In the genomic region with DNA sequence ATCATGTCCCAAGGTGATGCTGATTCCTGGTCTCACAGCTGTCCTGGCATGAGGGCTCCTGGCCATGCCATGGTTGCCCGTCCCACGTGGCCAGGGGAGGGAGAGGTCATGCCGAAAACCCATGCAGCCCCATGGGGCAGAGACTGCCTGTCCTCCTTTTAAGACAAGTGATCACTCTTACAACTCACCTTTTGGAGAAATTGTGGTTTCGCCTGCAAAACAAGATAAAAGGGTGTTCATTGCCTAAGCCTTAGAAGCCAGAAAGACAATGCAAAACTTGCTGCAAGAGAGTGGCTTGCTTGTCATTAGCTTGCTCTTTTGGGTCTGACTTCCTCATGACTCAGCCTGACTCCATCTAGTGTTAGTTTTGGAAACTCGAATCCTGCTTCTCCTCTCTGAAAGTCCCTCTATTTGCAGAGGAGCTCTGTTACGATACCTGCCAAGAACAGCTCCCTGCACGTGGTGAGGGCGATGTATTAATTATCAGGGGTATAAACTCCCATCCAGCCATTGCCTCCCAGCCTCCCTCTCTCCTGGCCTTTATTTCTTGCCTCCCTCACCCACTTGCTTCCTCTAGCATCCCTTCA, we compare ENCODE assay signal across 1 cellular context.
TF ChIP-seq lines count a peak whose summit lies in the region.

No MANE protein-coding gene starts in this region.

TF ChIP-seq in K562, 482 proteins besides CTCF, POLR2A, EP300 and RAD21 (continued from another document and continues in another):
- TF ChIP-seq, protein P1, sequence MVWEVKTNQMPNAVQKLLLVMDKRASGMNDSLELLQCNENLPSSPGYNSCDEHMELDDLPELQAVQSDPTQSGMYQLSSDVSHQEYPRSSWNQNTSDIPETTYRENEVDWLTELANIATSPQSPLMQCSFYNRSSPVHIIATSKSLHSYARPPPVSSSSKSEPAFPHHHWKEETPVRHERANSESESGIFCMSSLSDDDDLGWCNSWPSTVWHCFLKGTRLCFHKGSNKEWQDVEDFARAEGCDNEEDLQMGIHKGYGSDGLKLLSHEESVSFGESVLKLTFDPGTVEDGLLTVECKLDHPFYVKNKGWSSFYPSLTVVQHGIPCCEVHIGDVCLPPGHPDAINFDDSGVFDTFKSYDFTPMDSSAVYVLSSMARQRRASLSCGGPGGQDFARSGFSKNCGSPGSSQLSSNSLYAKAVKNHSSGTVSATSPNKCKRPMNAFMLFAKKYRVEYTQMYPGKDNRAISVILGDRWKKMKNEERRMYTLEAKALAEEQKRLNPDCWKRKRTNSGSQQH (CRISPR knock-in tag; IDR thresholded peaks at IDR 0.05), result no peak
- TF ChIP-seq, protein P2, sequence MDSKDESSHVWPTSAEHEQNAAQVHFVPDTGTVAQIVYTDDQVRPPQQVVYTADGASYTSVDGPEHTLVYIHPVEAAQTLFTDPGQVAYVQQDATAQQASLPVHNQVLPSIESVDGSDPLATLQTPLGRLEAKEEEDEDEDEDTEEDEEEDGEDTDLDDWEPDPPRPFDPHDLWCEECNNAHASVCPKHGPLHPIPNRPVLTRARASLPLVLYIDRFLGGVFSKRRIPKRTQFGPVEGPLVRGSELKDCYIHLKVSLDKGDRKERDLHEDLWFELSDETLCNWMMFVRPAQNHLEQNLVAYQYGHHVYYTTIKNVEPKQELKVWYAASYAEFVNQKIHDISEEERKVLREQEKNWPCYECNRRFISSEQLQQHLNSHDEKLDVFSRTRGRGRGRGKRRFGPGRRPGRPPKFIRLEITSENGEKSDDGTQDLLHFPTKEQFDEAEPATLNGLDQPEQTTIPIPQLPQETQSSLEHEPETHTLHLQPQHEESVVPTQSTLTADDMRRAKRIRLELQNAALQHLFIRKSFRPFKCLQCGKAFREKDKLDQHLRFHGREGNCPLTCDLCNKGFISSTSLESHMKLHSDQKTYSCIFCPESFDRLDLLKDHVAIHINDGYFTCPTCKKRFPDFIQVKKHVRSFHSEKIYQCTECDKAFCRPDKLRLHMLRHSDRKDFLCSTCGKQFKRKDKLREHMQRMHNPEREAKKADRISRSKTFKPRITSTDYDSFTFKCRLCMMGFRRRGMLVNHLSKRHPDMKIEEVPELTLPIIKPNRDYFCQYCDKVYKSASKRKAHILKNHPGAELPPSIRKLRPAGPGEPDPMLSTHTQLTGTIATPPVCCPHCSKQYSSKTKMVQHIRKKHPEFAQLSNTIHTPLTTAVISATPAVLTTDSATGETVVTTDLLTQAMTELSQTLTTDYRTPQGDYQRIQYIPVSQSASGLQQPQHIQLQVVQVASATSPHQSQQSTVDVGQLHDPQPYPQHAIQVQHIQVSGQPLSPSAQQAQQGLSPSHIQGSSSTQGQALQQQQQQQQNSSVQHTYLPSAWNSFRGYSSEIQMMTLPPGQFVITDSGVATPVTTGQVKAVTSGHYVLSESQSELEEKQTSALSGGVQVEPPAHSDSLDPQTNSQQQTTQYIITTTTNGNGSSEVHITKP (IDR thresholded peaks at IDR 0.05; ENCODE audit: partially characterized antibody), result peak; percentile 71
- no peak for TF ChIP-seq ZFP30 (CRISPR knock-in tag; IDR thresholded peaks at IDR 0.05; ENCODE audit: borderline replicate concordance)
- no peak for TF ChIP-seq NR2C1 (IDR thresholded peaks at IDR 0.05)
- TF ChIP-seq NR2C1 (tag; IDR thresholded peaks at IDR 0.05), result no peak
- TF ChIP-seq ZNF212 (CRISPR knock-in tag; IDR thresholded peaks at IDR 0.05), result no peak
- TF ChIP-seq ZNF507 (tag; conservative IDR thresholded peaks at IDR 0.05), result no peak
- TF ChIP-seq ZC3H8 (IDR thresholded peaks at IDR 0.05), result no peak
- TF ChIP-seq ATF1 (CRISPR knock-in tag; IDR thresholded peaks at IDR 0.05), result no peak
- TF ChIP-seq ATF1 (tag; IDR thresholded peaks at IDR 0.05), result peak; percentile 44
- TF ChIP-seq RBM17 (IDR thresholded peaks at IDR 0.05; ENCODE audit: borderline replicate concordance, low read depth, low read length), result no peak
- TF ChIP-seq NFRKB (IDR thresholded peaks at IDR 0.05; ENCODE audit: low read depth), result no peak; the same call in 1 of the 2 replicates
- peak in 1 of 3 experiments; percentile 16 for TF ChIP-seq YY1 (IDR thresholded peaks at IDR 0.05; ENCODE audit: borderline replicate concordance in 1 of 3, control insufficient read depth in 1 of 3, extremely low read depth in 1 of 3, insufficient read depth in 3 of 3, insufficient read length in 1 of 3, insufficient replicate concordance in 2 of 3, low read depth in 1 of 3, low read length in 2 of 3)
- no peak for TF ChIP-seq GABPA (tag; conservative IDR thresholded peaks at IDR 0.05; ENCODE audit: low read depth)
- no peak for TF ChIP-seq ZNF274 (IDR thresholded peaks at IDR 0.05; ENCODE audit: borderline replicate concordance, low read depth, low read length)
- TF ChIP-seq, protein P3, sequence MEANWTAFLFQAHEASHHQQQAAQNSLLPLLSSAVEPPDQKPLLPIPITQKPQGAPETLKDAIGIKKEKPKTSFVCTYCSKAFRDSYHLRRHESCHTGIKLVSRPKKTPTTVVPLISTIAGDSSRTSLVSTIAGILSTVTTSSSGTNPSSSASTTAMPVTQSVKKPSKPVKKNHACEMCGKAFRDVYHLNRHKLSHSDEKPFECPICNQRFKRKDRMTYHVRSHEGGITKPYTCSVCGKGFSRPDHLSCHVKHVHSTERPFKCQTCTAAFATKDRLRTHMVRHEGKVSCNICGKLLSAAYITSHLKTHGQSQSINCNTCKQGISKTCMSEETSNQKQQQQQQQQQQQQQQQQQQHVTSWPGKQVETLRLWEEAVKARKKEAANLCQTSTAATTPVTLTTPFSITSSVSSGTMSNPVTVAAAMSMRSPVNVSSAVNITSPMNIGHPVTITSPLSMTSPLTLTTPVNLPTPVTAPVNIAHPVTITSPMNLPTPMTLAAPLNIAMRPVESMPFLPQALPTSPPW (CRISPR knock-in tag; IDR thresholded peaks at IDR 0.05), result no peak
- TF ChIP-seq, protein P4, sequence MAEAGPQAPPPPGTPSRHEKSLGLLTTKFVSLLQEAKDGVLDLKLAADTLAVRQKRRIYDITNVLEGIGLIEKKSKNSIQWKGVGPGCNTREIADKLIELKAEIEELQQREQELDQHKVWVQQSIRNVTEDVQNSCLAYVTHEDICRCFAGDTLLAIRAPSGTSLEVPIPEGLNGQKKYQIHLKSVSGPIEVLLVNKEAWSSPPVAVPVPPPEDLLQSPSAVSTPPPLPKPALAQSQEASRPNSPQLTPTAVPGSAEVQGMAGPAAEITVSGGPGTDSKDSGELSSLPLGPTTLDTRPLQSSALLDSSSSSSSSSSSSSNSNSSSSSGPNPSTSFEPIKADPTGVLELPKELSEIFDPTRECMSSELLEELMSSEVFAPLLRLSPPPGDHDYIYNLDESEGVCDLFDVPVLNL (CRISPR knock-in tag; IDR thresholded peaks at IDR 0.05; ENCODE audit: low read depth), result no peak
- no peak for TF ChIP-seq NR1H2 (CRISPR knock-in tag; IDR thresholded peaks at IDR 0.05)
- TF ChIP-seq, protein P5, sequence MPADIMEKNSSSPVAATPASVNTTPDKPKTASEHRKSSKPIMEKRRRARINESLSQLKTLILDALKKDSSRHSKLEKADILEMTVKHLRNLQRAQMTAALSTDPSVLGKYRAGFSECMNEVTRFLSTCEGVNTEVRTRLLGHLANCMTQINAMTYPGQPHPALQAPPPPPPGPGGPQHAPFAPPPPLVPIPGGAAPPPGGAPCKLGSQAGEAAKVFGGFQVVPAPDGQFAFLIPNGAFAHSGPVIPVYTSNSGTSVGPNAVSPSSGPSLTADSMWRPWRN (IDR thresholded peaks at IDR 0.05; ENCODE audit: low read depth), result no peak
- TF ChIP-seq ZNF778 (CRISPR knock-in tag; IDR thresholded peaks at IDR 0.05), result no peak
- no peak for TF ChIP-seq ZNF41 (CRISPR knock-in tag; conservative IDR thresholded peaks at IDR 0.05)
- no peak for TF ChIP-seq ADNP (tag; IDR thresholded peaks at IDR 0.05)
- no peak for TF ChIP-seq PHF21A (IDR thresholded peaks at IDR 0.05; ENCODE audit: borderline replicate concordance, low read depth)
- peak; percentile 92 for TF ChIP-seq TEAD4 (IDR thresholded peaks at IDR 0.05; ENCODE audit: low read length)
- no peak for TF ChIP-seq TEAD4 (CRISPR knock-in tag; IDR thresholded peaks at IDR 0.05; ENCODE audit: borderline replicate concordance)
- peak; percentile 74 for TF ChIP-seq ATF7 (IDR thresholded peaks at IDR 0.05)
- TF ChIP-seq TEAD2 (tag; IDR thresholded peaks at IDR 0.05), result no peak
- TF ChIP-seq, protein P6, sequence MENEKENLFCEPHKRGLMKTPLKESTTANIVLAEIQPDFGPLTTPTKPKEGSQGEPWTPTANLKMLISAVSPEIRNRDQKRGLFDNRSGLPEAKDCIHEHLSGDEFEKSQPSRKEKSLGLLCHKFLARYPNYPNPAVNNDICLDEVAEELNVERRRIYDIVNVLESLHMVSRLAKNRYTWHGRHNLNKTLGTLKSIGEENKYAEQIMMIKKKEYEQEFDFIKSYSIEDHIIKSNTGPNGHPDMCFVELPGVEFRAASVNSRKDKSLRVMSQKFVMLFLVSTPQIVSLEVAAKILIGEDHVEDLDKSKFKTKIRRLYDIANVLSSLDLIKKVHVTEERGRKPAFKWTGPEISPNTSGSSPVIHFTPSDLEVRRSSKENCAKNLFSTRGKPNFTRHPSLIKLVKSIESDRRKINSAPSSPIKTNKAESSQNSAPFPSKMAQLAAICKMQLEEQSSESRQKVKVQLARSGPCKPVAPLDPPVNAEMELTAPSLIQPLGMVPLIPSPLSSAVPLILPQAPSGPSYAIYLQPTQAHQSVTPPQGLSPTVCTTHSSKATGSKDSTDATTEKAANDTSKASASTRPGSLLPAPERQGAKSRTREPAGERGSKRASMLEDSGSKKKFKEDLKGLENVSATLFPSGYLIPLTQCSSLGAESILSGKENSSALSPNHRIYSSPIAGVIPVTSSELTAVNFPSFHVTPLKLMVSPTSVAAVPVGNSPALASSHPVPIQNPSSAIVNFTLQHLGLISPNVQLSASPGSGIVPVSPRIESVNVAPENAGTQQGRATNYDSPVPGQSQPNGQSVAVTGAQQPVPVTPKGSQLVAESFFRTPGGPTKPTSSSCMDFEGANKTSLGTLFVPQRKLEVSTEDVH (IDR thresholded peaks at IDR 0.05; ENCODE audit: low read depth, partially characterized antibody), result no peak
- no peak for TF ChIP-seq HDAC8 (tag; IDR thresholded peaks at IDR 0.05)
- no peak for TF ChIP-seq ZNF551 (CRISPR knock-in tag; IDR thresholded peaks at IDR 0.05)
- peak; percentile 55 for TF ChIP-seq CCNT2 (IDR thresholded peaks at IDR 0.05; ENCODE audit: borderline replicate concordance, extremely low read depth, insufficient read length, low read depth, low read length)
- TF ChIP-seq ZNF124 (CRISPR knock-in tag; IDR thresholded peaks at IDR 0.05), result no peak
- no peak for TF ChIP-seq TGIF2 (CRISPR knock-in tag; IDR thresholded peaks at IDR 0.05)
- peak; percentile 39 for TF ChIP-seq BRD9 (IDR thresholded peaks at IDR 0.05; ENCODE audit: low read depth, partially characterized antibody)
- TF ChIP-seq, protein P7, sequence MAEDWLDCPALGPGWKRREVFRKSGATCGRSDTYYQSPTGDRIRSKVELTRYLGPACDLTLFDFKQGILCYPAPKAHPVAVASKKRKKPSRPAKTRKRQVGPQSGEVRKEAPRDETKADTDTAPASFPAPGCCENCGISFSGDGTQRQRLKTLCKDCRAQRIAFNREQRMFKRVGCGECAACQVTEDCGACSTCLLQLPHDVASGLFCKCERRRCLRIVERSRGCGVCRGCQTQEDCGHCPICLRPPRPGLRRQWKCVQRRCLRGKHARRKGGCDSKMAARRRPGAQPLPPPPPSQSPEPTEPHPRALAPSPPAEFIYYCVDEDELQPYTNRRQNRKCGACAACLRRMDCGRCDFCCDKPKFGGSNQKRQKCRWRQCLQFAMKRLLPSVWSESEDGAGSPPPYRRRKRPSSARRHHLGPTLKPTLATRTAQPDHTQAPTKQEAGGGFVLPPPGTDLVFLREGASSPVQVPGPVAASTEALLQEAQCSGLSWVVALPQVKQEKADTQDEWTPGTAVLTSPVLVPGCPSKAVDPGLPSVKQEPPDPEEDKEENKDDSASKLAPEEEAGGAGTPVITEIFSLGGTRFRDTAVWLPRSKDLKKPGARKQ (CRISPR knock-in tag; IDR thresholded peaks at IDR 0.05), result no peak
- TF ChIP-seq, protein P8, sequence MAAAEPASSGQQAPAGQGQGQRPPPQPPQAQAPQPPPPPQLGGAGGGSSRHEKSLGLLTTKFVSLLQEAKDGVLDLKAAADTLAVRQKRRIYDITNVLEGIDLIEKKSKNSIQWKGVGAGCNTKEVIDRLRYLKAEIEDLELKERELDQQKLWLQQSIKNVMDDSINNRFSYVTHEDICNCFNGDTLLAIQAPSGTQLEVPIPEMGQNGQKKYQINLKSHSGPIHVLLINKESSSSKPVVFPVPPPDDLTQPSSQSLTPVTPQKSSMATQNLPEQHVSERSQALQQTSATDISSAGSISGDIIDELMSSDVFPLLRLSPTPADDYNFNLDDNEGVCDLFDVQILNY (CRISPR knock-in tag; IDR thresholded peaks at IDR 0.05), result no peak
- no peak for TF ChIP-seq BRCA1 (IDR thresholded peaks at IDR 0.05)
- TF ChIP-seq BRCA1 (CRISPR knock-in tag; IDR thresholded peaks at IDR 0.05), result no peak
- no peak for TF ChIP-seq RFX7 (CRISPR knock-in tag; IDR thresholded peaks at IDR 0.05)
- TF ChIP-seq RHOXF2B (CRISPR knock-in tag; conservative IDR thresholded peaks at IDR 0.05), result no peak
- peak; percentile 28; the same call in 1 of the 2 replicates for TF ChIP-seq BHLHE40 (IDR thresholded peaks at IDR 0.05; ENCODE audit: low read length)
- peak; percentile 63; the same call in 1 of the 2 replicates for TF ChIP-seq TCF7 (IDR thresholded peaks at IDR 0.05; ENCODE audit: borderline replicate concordance)
- no peak for TF ChIP-seq ZFPM2 (CRISPR knock-in tag; IDR thresholded peaks at IDR 0.05)
- TF ChIP-seq NEUROD1 (IDR thresholded peaks at IDR 0.05; ENCODE audit: borderline replicate concordance, low read depth, low read length, partially characterized antibody), result no peak
- peak; percentile 90 for TF ChIP-seq CTBP1 (IDR thresholded peaks at IDR 0.05; ENCODE audit: borderline replicate concordance)
- peak; percentile 42; the same call in 1 of the 2 replicates for TF ChIP-seq EP400 (IDR thresholded peaks at IDR 0.05)
- TF ChIP-seq LARP7 (IDR thresholded peaks at IDR 0.05), result no peak
- no peak for TF ChIP-seq FOS (IDR thresholded peaks at IDR 0.05; ENCODE audit: extremely low read depth, insufficient read length)
- no peak for TF ChIP-seq ZNF23 (CRISPR knock-in tag; IDR thresholded peaks at IDR 0.05)
- TF ChIP-seq, protein P9, sequence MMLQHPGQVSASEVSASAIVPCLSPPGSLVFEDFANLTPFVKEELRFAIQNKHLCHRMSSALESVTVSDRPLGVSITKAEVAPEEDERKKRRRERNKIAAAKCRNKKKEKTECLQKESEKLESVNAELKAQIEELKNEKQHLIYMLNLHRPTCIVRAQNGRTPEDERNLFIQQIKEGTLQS (IDR thresholded peaks at IDR 0.05), result peak; percentile 73
- TF ChIP-seq, protein P9 (CRISPR knock-in tag; conservative IDR thresholded peaks at IDR 0.05), result 0 out of 2 replicates have a peak, but pooled peaks have one; percentile 38
- TF ChIP-seq XRCC4 (IDR thresholded peaks at IDR 0.05; ENCODE audit: extremely low read depth, insufficient read depth, insufficient read length), result no peak
- 0 out of 4 replicates have a peak, but pooled peaks of 1 of the 2 experiments have one; percentile 18 for TF ChIP-seq NRF1 (conservative IDR thresholded peaks at IDR 0.05 in 1 of 2, IDR thresholded peaks at IDR 0.05 in 1 of 2)
